Comparison of ENCODE assay signal across 8 cellular contexts in the genomic region with DNA sequence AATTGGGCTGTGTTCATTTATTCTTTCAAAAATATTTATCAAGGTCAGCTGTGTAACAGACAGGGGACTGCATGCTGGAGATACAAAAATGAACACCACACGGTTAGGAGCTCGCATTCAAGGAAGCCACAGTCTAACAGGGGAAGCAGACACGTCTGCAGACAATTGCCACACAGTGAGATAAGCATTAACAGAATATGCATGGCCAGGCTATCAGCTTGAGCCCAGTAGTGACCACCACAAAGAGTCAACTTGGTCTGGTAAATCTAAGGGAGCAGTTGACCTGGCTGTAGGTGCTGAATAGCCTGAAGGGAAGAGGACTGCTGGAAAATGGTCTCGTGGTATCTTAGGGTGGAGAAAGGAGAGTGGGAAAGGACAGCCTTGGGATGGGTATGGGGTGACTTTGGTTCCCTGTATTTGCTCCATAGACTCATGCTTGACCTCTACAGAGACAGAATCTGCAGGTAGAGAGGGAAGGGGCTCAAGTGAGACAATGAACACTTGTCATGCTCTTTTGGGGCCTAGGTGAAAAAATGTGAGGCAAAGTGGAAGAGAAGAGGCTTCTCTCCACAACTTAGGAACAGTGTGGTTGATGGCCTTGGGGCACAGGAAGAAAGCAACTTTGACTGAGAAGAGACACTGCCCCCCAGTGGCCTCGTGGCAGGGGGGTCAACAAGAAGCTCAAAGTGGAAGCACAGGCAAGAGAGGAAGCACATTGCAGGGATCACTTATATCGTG. TPM values are rescaled to one million over a fixed set of nuclear protein-coding genes. Genes with fewer than 3 reads are reported as not detected.
DNase-seq lines count a peak whose midpoint lies in the region; ATAC-seq, FAIRE-seq and TF ChIP-seq lines count a peak whose summit lies in the region.

No MANE protein-coding gene starts in this region.

- no peak overlapping the region for H3K4me3 ChIP-seq in choroid plexus epithelial cell (ENCODE audit: low read depth, low read length)
- no peak overlapping the region for H3K4me3 ChIP-seq in lower leg skin (ENCODE audit: low read depth, poor library complexity, severe bottlenecking)

- H3K9me3 Mint-ChIP-seq in activated CD4-positive, alpha-beta T cell treated with anti-CD3 and anti-CD28 coated beads for 36 hours (ENCODE audit: low read depth) = no peaks in the 10 kb centered on the region

- no peak overlapping the region for H3K27ac Mint-ChIP-seq in activated CD4-positive, alpha-beta T cell treated with anti-CD3 and anti-CD28 coated beads for 36 hours

- no peaks in the 10 kb centered on the region for H3K27me3 Mint-ChIP-seq in activated CD4-positive, alpha-beta T cell treated with anti-CD3 and anti-CD28 coated beads for 36 hours

- CTCF ChIA-PET in activated CD4-positive, alpha-beta T cell treated with anti-CD3 and anti-CD28 coated beads for 36 hours (lab: Charles Lee) = interaction anchor here (0.7 to 14.1 kb wide), 22 partner anchors 8 to 330 kb away, joined by 3 to 772 read pairs (median 4); a partner anchor contains a TSS

- no peaks in the 10 kb centered on the region for H3K36me3 Mint-ChIP-seq in activated CD4-positive, alpha-beta T cell treated with anti-CD3 and anti-CD28 coated beads for 36 hours (ENCODE audit: low read depth)

- TF ChIP-seq CTCF in choroid plexus epithelial cell (conservative IDR thresholded peaks at IDR 0.05; ENCODE audit: low read depth, low read length) = peak; percentile 70
- no peak for TF ChIP-seq CTCF in lower leg skin (IDR thresholded peaks at IDR 0.05)

- FAIRE-seq in GM12892 (lab: Jason Lieb, UNC) = peak; percentile 89

- peak; percentile 17 for DNase-seq in GM12892 (ENCODE audit: insufficient read length)
- peak; percentile 68 to 87 for DNase-seq in NCI-H524 (lab: John Stamatoyannopoulos, UW)
- DNase-seq in activated CD4-positive, alpha-beta T cell treated with anti-CD3 and anti-CD28 coated beads for 36 hours = peak; percentile 86
- DNase-seq in choroid plexus epithelial cell (ENCODE audit: low read depth) = peak; percentile 65
- peak; percentile 45 to 89 for DNase-seq in lower leg skin (ENCODE audit: low spot score in 2 of 2)
- peak; percentile 43 for DNase-seq in stimulated activated CD8-positive, alpha-beta memory T cell treated with anti-CD3 and anti-CD28 coated beads, Interleukin-15, amount 100 ng/mL, for 1 hour (ENCODE audit: low read depth)

- peaks cover 3% of the 10 kb centered on the region for H3K4me1 Mint-ChIP-seq in activated CD4-positive, alpha-beta T cell treated with anti-CD3 and anti-CD28 coated beads for 36 hours

- TF ChIP-seq POLR2A in GM12892 (IDR thresholded peaks at IDR 0.05; ENCODE audit: low read depth, low read length) (no peak), lower leg skin (IDR thresholded peaks at IDR 0.05) (no peak)

- ATAC-seq in HG03159 (IDR thresholded peaks at IDR 0.05; ENCODE audit: unreplicated experiment) (peak; percentile 80), HG03025 (IDR thresholded peaks at IDR 0.05; ENCODE audit: low FRiP score, unreplicated experiment) (no peak)
- ATAC-seq in activated CD4-positive, alpha-beta T cell treated with anti-CD3 and anti-CD28 coated beads for 36 hours = peak; percentile 77

- intact Hi-C loops in activated CD4-positive, alpha-beta T cell treated with anti-CD3 and anti-CD28 coated beads for 36 hours (cut with DNase I, micrococcal nuclease) = loop anchor here (1.0 to 5.0 kb wide), 3 partner anchors 65 to 695 kb away; no protein-coding TSS in a partner anchor
- intact Hi-C loops in lower leg skin (cut with DNase I; ENCODE audit: low total_unique reads) = no loop called here

- H3K4me3 Mint-ChIP-seq in activated CD4-positive, alpha-beta T cell treated with anti-CD3 and anti-CD28 coated beads for 36 hours = no peak overlapping the region

- WGBS in lower leg skin, 2 donors = 57 to 63% methylated on average over 6 of the region's 6 CpGs

- POLR2A ChIA-PET in activated CD4-positive, alpha-beta T cell treated with anti-CD3 and anti-CD28 coated beads for 36 hours (lab: Charles Lee) = no interaction called here

RNA-seq across cellular contexts. Expression of a gene that starts 7.6 kb away (rescaled TPM):
- 9.1 TPM for polyA plus RNA-seq in GM12892 (2012; ENCODE audit: missing spikeins)
- 1 to 10 TPM; 4.0 to 5.6 TPM for total RNA-seq in activated CD4-positive, alpha-beta T cell treated with anti-CD3 and anti-CD28 coated beads for 36 hours
- 10 to 100 TPM in 2 of 4 donors, 1 to 10 TPM in 2; 6.6 to 18.9 (median 9.7) TPM for total RNA-seq in lower leg skin

RNA-seq across cellular contexts. Expression of a gene that starts 57.1 kb away (rescaled TPM):
- polyA plus RNA-seq in GM12892 (2012; ENCODE audit: missing spikeins) = 115 TPM
- 100 to 1,000 TPM; 244 to 255 TPM for total RNA-seq in activated CD4-positive, alpha-beta T cell treated with anti-CD3 and anti-CD28 coated beads for 36 hours
- total RNA-seq in lower leg skin = 100 to 1,000 TPM in 2 of 4 donors, 10 to 100 TPM in 2; 49.6 to 105 (median 87.5) TPM

Comparison
In these comparisons a context has a peak if more than half of its experiments do, and no peak if none do; other contexts are left out.
1. DNase-seq: peak in every context shown above with its lines; median percentile 86 in activated CD4-positive, alpha-beta T cell treated with anti-CD3 and anti-CD28 coated beads for 36 hours; 78 in NCI-H524; 67 in lower leg skin; 65 in choroid plexus epithelial cell; 43 in stimulated activated CD8-positive, alpha-beta memory T cell treated with anti-CD3 and anti-CD28 coated beads, Interleukin-15, amount 100 ng/mL, for 1 hour; 17 in GM12892.